In the genomic region with DNA sequence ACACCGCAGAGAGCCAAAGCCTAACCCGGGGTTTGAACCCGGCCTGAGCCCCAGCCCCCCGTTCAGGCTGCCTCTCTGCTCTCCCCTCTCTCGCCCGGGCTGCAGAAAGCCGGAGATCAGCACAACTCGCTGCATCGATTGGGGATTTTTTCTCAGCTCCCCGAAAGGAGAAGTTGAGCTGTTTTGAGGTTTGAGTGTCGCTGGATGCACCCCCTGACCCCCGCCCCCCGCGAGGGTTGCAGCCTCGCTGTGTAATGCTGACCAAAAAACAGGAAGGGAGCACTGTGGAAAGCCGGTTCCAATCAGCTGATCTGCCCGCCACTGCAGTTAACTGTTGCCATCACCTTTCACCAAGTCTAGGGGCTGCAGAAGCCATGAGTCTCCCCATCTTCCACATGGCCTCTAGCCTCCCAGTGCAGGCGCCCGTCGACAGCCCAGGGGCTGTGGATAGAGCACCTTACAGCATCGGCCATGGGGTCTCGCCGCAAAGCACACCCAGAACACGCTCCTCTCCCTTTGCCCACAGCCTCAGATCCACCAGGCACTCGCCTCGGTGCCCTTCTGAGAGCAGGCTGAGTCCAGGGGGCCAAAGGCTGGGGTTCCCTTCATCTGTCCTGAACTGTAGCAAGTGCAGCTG, we compare ENCODE assay signal across 8 cellular contexts. TPM values are rescaled to one million over a fixed set of nuclear protein-coding genes. Genes with fewer than 3 reads are reported as not detected.
DNase-seq lines count a peak whose midpoint lies in the region; ATAC-seq and TF ChIP-seq lines count a peak whose summit lies in the region.

No MANE protein-coding gene starts in this region.

- H3K36me3 ChIP-seq in naive thymus-derived CD4-positive, alpha-beta T cell (ENCODE audit: control insufficient read depth in 2 of 3, insufficient read depth in 3 of 3, low read length in 3 of 3) = peaks cover 3 to 63% (median 5%) of the 10 kb centered on the region in 3 experiments

- H3K27me3 Mint-ChIP-seq in activated T-helper 2 cell treated with anti-CD3 and anti-CD28 coated beads, Interferon-gamma antibody, Interleukin-2, Interleukin-4, amounts not matched to agents 10 μg/mL and 5 μg/mL and 100 μg/mL, durations not matched to agents 14 hours and 24 hours and 36 hours (ENCODE audit: low read depth) = no peaks in the 10 kb centered on the region
- no peaks in the 10 kb centered on the region for H3K27me3 Mint-ChIP-seq in naive thymus-derived CD4-positive, alpha-beta T cell

- no peaks in the 10 kb centered on the region for H3K9me3 Mint-ChIP-seq in activated T-helper 2 cell treated with anti-CD3 and anti-CD28 coated beads, Interferon-gamma antibody, Interleukin-2, Interleukin-4, amounts not matched to agents 10 μg/mL and 5 μg/mL and 100 μg/mL, durations not matched to agents 14 hours and 24 hours and 36 hours
- H3K9me3 Mint-ChIP-seq in naive thymus-derived CD4-positive, alpha-beta T cell = no peaks in the 10 kb centered on the region

- H3K9me3 ChIP-seq in naive thymus-derived CD4-positive, alpha-beta T cell (ENCODE audit: control insufficient read depth in 2 of 3, low read length in 3 of 3) = no peaks in the 10 kb centered on the region

- H3K4me1 ChIP-seq in naive thymus-derived CD4-positive, alpha-beta T cell (ENCODE audit: control insufficient read depth in 2 of 2, insufficient read depth in 2 of 2, low read length in 2 of 2) = peaks cover 0 to 8% of the 10 kb centered on the region in 2 donors

- H3K27ac ChIP-seq in naive thymus-derived CD4-positive, alpha-beta T cell (ENCODE audit: low read depth, low read length) = peak overlapping the region; percentile 35

- H3K27ac Mint-ChIP-seq in activated T-helper 2 cell treated with anti-CD3 and anti-CD28 coated beads, Interferon-gamma antibody, Interleukin-2, Interleukin-4, amounts not matched to agents 10 μg/mL and 5 μg/mL and 100 μg/mL, durations not matched to agents 14 hours and 24 hours and 36 hours = peak overlapping the region; percentile 15
- H3K27ac Mint-ChIP-seq in naive thymus-derived CD4-positive, alpha-beta T cell = peak overlapping the region; percentile 49 to 83 (median 77)

- no peak for TF ChIP-seq CTCF in GM12864 (IDR thresholded peaks at IDR 0.05; ENCODE audit: low read depth, low read length, missing control alignments)

- H3K4me3 Mint-ChIP-seq in activated T-helper 2 cell treated with anti-CD3 and anti-CD28 coated beads, Interferon-gamma antibody, Interleukin-2, Interleukin-4, amounts not matched to agents 10 μg/mL and 5 μg/mL and 100 μg/mL, durations not matched to agents 14 hours and 24 hours and 36 hours (ENCODE audit: low read depth) = no peak overlapping the region
- peak overlapping the region in 6 of 10 donors; percentile 23 to 63 (median 30) for H3K4me3 Mint-ChIP-seq in naive thymus-derived CD4-positive, alpha-beta T cell

- peak; percentile 60 for ATAC-seq in HG02763 (IDR thresholded peaks at IDR 0.05; ENCODE audit: unreplicated experiment)
- ATAC-seq in naive thymus-derived CD4-positive, alpha-beta T cell = peak; percentile 68
- ATAC-seq in HG02981 (IDR thresholded peaks at IDR 0.05; ENCODE audit: unreplicated experiment) = no peak

- peak overlapping the region; percentile 22 for H3K4me3 ChIP-seq in GM12864 (ENCODE audit: low read depth, low read length)
- no peak overlapping the region for H3K4me3 ChIP-seq in naive thymus-derived CD4-positive, alpha-beta T cell (ENCODE audit: low read length)

- intact Hi-C loops in activated T-helper 2 cell treated with anti-CD3 and anti-CD28 coated beads, Interferon-gamma antibody, Interleukin-2, Interleukin-4, amounts not matched to agents 10 μg/mL and 5 μg/mL and 100 μg/mL, durations not matched to agents 14 hours and 24 hours and 36 hours (cut with micrococcal nuclease) = no loop called here
- intact Hi-C loops in naive thymus-derived CD4-positive, alpha-beta T cell (cut with micrococcal nuclease) = loop anchor here in 1 of 2 donors (2.0 kb wide), 1 partner anchor 15 kb away; no protein-coding TSS in a partner anchor

- CTCF ChIA-PET in naive thymus-derived CD4-positive, alpha-beta T cell (lab: Charles Lee) = interaction anchor here (0.5 kb wide), 1 partner anchor 45 kb away, joined by 3 read pairs; no protein-coding TSS in a partner anchor

- peaks cover 22% of the 10 kb centered on the region for H3K4me1 Mint-ChIP-seq in activated T-helper 2 cell treated with anti-CD3 and anti-CD28 coated beads, Interferon-gamma antibody, Interleukin-2, Interleukin-4, amounts not matched to agents 10 μg/mL and 5 μg/mL and 100 μg/mL, durations not matched to agents 14 hours and 24 hours and 36 hours (ENCODE audit: low read depth)
- H3K4me1 Mint-ChIP-seq in naive thymus-derived CD4-positive, alpha-beta T cell = peaks cover 21 to 50% (median 34%) of the 10 kb centered on the region in 7 donors

- peak; percentile 72 for DNase-seq in GM12864 (ENCODE audit: low read depth)
- DNase-seq in activated T-helper 2 cell treated with anti-CD3 and anti-CD28 coated beads, Interferon-gamma antibody, Interleukin-2, Interleukin-4, amounts not matched to agents 10 μg/mL and 5 μg/mL and 100 μg/mL, durations not matched to agents 14 hours and 24 hours and 36 hours (ENCODE audit: low spot score) = no peak
- peak in 1 of 9 donors; percentile 37 for DNase-seq in naive thymus-derived CD4-positive, alpha-beta T cell
- no peak for DNase-seq in NCI-H2227 (lab: John Stamatoyannopoulos, UW; ENCODE audit: unreplicated experiment)
- DNase-seq in NK-92 treated with Interleukin-12 subunit alpha and Interleukin-12 subunit beta, amount 100 ng/mL, for 24 hours (lab: John Stamatoyannopoulos, UW) = no peak
- DNase-seq in islet precursor cell = no peak

- peaks cover 55% of the 10 kb centered on the region for H3K36me3 Mint-ChIP-seq in activated T-helper 2 cell treated with anti-CD3 and anti-CD28 coated beads, Interferon-gamma antibody, Interleukin-2, Interleukin-4, amounts not matched to agents 10 μg/mL and 5 μg/mL and 100 μg/mL, durations not matched to agents 14 hours and 24 hours and 36 hours (ENCODE audit: low read depth)
- peaks cover 0 to 36% (median 8%) of the 10 kb centered on the region in 5 donors for H3K36me3 Mint-ChIP-seq in naive thymus-derived CD4-positive, alpha-beta T cell

- H3K27me3 ChIP-seq in naive thymus-derived CD4-positive, alpha-beta T cell (ENCODE audit: control insufficient read depth in 2 of 2, insufficient read depth in 2 of 2, low read length in 2 of 2) = no peaks in the 10 kb centered on the region

- POLR2A ChIA-PET in naive thymus-derived CD4-positive, alpha-beta T cell (lab: Charles Lee) = interaction anchor here (0.6 to 2.2 kb wide), 2 partner anchors 15 to 34 kb away, joined by 3 to 11 read pairs; no protein-coding TSS in a partner anchor

RNA-seq across cellular contexts. Expression of gene MYO9B, which starts 34.5 kb away (rescaled TPM):
- total RNA-seq in activated T-helper 2 cell treated with anti-CD3 and anti-CD28 coated beads, Interferon-gamma antibody, Interleukin-2, Interleukin-4, amounts not matched to agents 10 μg/mL and 5 μg/mL and 100 μg/mL, durations not matched to agents 14 hours and 24 hours and 36 hours = 143 TPM in 2 replicates
- total RNA-seq in naive thymus-derived CD4-positive, alpha-beta T cell = 100 to 1,000 TPM; 154 to 297 (median 205) TPM
- 10 to 100 TPM in 1 of 2 donors, 1 to 10 TPM in 1; 5.6 to 26.2 TPM for polyA plus RNA-seq in naive thymus-derived CD4-positive, alpha-beta T cell

RNA-seq across cellular contexts. Expression of gene HAUS8, which starts 34.8 kb away (rescaled TPM):
- 27.8 and 28.8 TPM in 2 replicates for total RNA-seq in activated T-helper 2 cell treated with anti-CD3 and anti-CD28 coated beads, Interferon-gamma antibody, Interleukin-2, Interleukin-4, amounts not matched to agents 10 μg/mL and 5 μg/mL and 100 μg/mL, durations not matched to agents 14 hours and 24 hours and 36 hours
- 10 to 100 TPM; 16.7 to 31.5 (median 19.3) TPM for total RNA-seq in naive thymus-derived CD4-positive, alpha-beta T cell
- polyA plus RNA-seq in naive thymus-derived CD4-positive, alpha-beta T cell = 10 to 100 TPM in 1 of 2 donors, 1 to 10 TPM in 1; 9.4 to 11.5 TPM
